ENCODE assay signal across 1 cellular context in the genomic region with DNA sequence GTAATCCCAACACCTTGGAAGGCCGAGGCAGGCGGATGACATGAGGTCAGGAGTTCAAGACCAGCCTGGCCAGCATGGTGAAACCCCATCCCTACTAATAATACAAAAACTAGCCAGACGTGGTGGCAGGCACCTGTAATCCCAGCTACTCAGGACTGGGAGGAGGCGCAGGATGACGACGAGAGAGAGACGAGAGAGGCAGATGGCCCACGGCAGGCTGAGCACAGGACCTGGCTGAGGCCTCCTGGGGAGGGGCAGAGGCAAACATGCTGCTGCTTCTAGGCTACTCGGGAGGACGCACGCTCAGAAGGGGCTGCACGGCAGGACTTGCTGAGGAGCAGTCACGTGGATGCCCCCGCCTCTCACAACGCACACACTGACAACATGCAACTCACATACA.
TF ChIP-seq lines count a peak whose summit lies in the region.

No MANE protein-coding gene starts in this region.

TF ChIP-seq in IMR-90, 13 proteins besides CTCF, POLR2A, EP300 and RAD21:
- TF ChIP-seq, protein P1, sequence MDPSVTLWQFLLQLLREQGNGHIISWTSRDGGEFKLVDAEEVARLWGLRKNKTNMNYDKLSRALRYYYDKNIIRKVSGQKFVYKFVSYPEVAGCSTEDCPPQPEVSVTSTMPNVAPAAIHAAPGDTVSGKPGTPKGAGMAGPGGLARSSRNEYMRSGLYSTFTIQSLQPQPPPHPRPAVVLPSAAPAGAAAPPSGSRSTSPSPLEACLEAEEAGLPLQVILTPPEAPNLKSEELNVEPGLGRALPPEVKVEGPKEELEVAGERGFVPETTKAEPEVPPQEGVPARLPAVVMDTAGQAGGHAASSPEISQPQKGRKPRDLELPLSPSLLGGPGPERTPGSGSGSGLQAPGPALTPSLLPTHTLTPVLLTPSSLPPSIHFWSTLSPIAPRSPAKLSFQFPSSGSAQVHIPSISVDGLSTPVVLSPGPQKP (IDR thresholded peaks at IDR 0.05; ENCODE audit: borderline replicate concordance, low read depth, low read length), result no peak
- TF ChIP-seq MAZ (IDR thresholded peaks at IDR 0.05; ENCODE audit: borderline replicate concordance, low read depth, low read length) (no peak), NFE2L2 (IDR thresholded peaks at IDR 0.05; ENCODE audit: low read depth, low read length) (no peak), FOS (IDR thresholded peaks at IDR 0.05; ENCODE audit: low read depth, low read length) (no peak), CEBPB (IDR thresholded peaks at IDR 0.05; ENCODE audit: low read depth, low read length) (no peak), CHD1 (IDR thresholded peaks at IDR 0.05; ENCODE audit: low read depth, low read length) (no peak), MXI1 (IDR thresholded peaks at IDR 0.05; ENCODE audit: borderline replicate concordance, low read depth, low read length) (no peak), SMC3 (IDR thresholded peaks at IDR 0.05; ENCODE audit: low read depth, low read length) (no peak), RCOR1 (IDR thresholded peaks at IDR 0.05; ENCODE audit: insufficient replicate concordance, low read length) (no peak), MAFK (IDR thresholded peaks at IDR 0.05; ENCODE audit: low read depth, low read length) (no peak), BHLHE40 (IDR thresholded peaks at IDR 0.05; ENCODE audit: low read depth, low read length) (no peak), RFX5 (IDR thresholded peaks at IDR 0.05; ENCODE audit: low read depth, low read length) (no peak)
- TF ChIP-seq, protein P2, sequence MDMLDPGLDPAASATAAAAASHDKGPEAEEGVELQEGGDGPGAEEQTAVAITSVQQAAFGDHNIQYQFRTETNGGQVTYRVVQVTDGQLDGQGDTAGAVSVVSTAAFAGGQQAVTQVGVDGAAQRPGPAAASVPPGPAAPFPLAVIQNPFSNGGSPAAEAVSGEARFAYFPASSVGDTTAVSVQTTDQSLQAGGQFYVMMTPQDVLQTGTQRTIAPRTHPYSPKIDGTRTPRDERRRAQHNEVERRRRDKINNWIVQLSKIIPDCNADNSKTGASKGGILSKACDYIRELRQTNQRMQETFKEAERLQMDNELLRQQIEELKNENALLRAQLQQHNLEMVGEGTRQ (IDR thresholded peaks at IDR 0.05; ENCODE audit: low read depth, low read length), result no peak
